In the genomic region with DNA sequence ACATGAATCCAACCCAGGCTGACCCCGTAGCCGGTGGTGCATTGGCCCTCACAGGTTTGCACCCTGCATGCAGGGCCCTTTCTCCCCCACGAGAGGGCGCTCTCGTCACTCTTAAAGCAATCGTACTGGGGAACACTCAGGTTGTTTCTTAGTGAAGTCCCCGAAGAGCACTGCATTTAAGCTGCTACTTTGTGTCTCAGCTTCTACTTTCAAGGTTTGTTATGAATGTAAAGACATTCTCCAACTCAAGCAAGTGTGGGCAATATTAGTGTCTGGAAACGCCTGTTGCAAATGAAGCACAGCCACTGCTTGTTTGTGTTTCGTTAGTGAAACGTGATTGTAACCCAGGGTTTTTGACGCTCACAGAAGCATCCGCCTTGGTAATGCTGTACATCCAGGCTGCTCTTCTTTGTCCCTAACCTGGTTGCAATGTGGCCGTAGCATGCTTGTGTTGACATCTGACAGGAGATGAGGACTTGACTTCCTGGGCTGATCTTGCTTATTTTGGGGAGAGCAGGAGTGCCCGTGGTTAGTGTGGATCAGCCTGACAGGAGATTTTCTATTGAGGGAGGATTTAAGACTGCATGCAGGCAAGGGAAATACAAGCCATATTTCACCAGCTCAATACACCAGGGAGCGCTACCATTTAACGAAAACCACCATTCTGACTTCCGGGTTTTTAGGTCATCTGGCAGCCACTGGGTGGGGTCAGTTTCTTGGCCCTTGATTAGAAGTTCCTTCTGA, we compare ENCODE assay signal across 8 cellular contexts.
DNase-seq lines count a peak whose midpoint lies in the region; ATAC-seq and TF ChIP-seq lines count a peak whose summit lies in the region.

No MANE protein-coding gene starts in this region.

- peak overlapping the region; percentile 63 for H3K4me2 ChIP-seq in SU-DHL-6 (ENCODE audit: low read depth, low read length, poor library complexity, severe bottlenecking)

- H3K4me3 ChIP-seq in SU-DHL-6 (ENCODE audit: insufficient read depth, low read length, poor library complexity, severe bottlenecking) (peak overlapping the region; percentile 36), adrenal gland (peak overlapping the region in 3 of 4 donors; percentile 33 to 51 (median 40)), left ventricle myocardium inferior (peak overlapping the region; percentile 55), uterus (no peak overlapping the region)

- H3K4me1 ChIP-seq in adrenal gland (replicated peaks in 1 of 2) (peaks cover 5 to 8% of the 10 kb centered on the region in 2 donors), left ventricle myocardium inferior (peaks cover 29% of the 10 kb centered on the region), uterus (no peaks in the 10 kb centered on the region)

- H3K27ac ChIP-seq in SU-DHL-6 (ENCODE audit: low read depth, low read length) (no peak overlapping the region), adrenal gland (peak overlapping the region in 1 of 5 donors; percentile 33), left ventricle myocardium inferior (replicated peaks) (peak overlapping the region; percentile 69), uterus (peak overlapping the region in 1 of 2 donors; percentile 60)

- intact Hi-C loops in adrenal gland (cut with DNase I) = loop anchor here in 1 of 2 donors (5.0 kb wide), 1 partner anchor 693 kb away; no protein-coding TSS in a partner anchor
- intact Hi-C loops in left ventricle myocardium inferior (cut with micrococcal nuclease) = loop anchor here (10.0 kb wide), 1 partner anchor 970 kb away; no protein-coding TSS in a partner anchor
- intact Hi-C loops in uterus (cut with DNase I; ENCODE audit: low total_unique reads) = no loop called here

- peak overlapping the region; percentile 97 for H2AFZ ChIP-seq in SU-DHL-6 (ENCODE audit: low read depth, low read length, severe bottlenecking)

- ATAC-seq in HG02678 (IDR thresholded peaks at IDR 0.05; ENCODE audit: unreplicated experiment) = peak; percentile 97

- H3K27me3 ChIP-seq in SU-DHL-6 (ENCODE audit: low read length) (no peaks in the 10 kb centered on the region), adrenal gland (no peaks in the 10 kb centered on the region), left ventricle myocardium inferior (ENCODE audit: low read depth) (peaks cover under 1% of the 10 kb centered on the region), uterus (no peaks in the 10 kb centered on the region)

- TF ChIP-seq CTCF in GM12873 (IDR thresholded peaks at IDR 0.05; ENCODE audit: insufficient read depth, low read depth, low read length, missing control alignments) (peak; percentile 95), SU-DHL-6 (IDR thresholded peaks at IDR 0.05; ENCODE audit: insufficient read depth, low read length, poor library complexity, severe bottlenecking) (peak; percentile 67), adrenal gland (IDR thresholded peaks at IDR 0.05) (peak; percentile 85 to 97 (median 90)), left ventricle myocardium inferior (IDR thresholded peaks at IDR 0.05; ENCODE audit: borderline replicate concordance) (peak; percentile 97), uterus (IDR thresholded peaks at IDR 0.05) (peak; percentile 72 to 90 (median 80))

- no peaks in the 10 kb centered on the region for H3K36me3 ChIP-seq in SU-DHL-6 (ENCODE audit: low read length)
- H3K36me3 ChIP-seq in adrenal gland (replicated peaks in 1 of 2) = no peaks in the 10 kb centered on the region
- no peaks in the 10 kb centered on the region for H3K36me3 ChIP-seq in left ventricle myocardium inferior
- H3K36me3 ChIP-seq in uterus = no peaks in the 10 kb centered on the region

- no peaks in the 10 kb centered on the region for H3K79me2 ChIP-seq in SU-DHL-6 (ENCODE audit: insufficient read depth, low read length)

- DNase-seq in NCI-H1092 treated with DMSO at 0.1 percent for 48 hours (lab: John Stamatoyannopoulos, UW) = peak; percentile 68
- DNase-seq in adrenal gland = peak; percentile 68 to 92 (median 78)
- peak; percentile 62 for DNase-seq in left ventricle myocardium inferior
- peak; percentile 26 for DNase-seq in pulmonary artery endothelial cell (ENCODE audit: low read depth, low spot score)
- peak; percentile 65 to 69 for DNase-seq in uterus

- H3K9me2 ChIP-seq in SU-DHL-6 (replicated peaks; ENCODE audit: insufficient read depth, low read length) = no peaks in the 10 kb centered on the region

- WGBS in adrenal gland, 4 donors = 8 to 15% (median 10%) methylated on average over 15 to 17 of the region's 17 CpGs

- no peaks in the 10 kb centered on the region for H4K20me1 ChIP-seq in SU-DHL-6 (ENCODE audit: low read depth, low read length)

- H3K9me3 ChIP-seq in SU-DHL-6 (ENCODE audit: insufficient read depth, low read length) (no peaks in the 10 kb centered on the region), adrenal gland (replicated peaks in 1 of 3) (no peaks in the 10 kb centered on the region), left ventricle myocardium inferior (replicated peaks) (no peaks in the 10 kb centered on the region), uterus (no peaks in the 10 kb centered on the region)

- H3F3A ChIP-seq in SU-DHL-6 (ENCODE audit: insufficient read depth) = no peaks in the 10 kb centered on the region

- TF ChIP-seq POLR2A in adrenal gland (IDR thresholded peaks at IDR 0.05) (no peak), uterus (IDR thresholded peaks at IDR 0.05) (no peak)

- H3K9ac ChIP-seq in SU-DHL-6 (ENCODE audit: low read length) = peak overlapping the region; percentile 36

Comparison
In these comparisons a context has a peak if more than half of its experiments do, and no peak if none do; other contexts are left out.
1. DNase-seq: peak in every context shown above with its lines; median percentile 78 in adrenal gland; 68 in NCI-H1092 treated with DMSO at 0.1 percent for 48 hours; 67 in uterus; 62 in left ventricle myocardium inferior; 26 in pulmonary artery endothelial cell.
2. H3K4me3 ChIP-seq: peak in SU-DHL-6 (single experiment), adrenal gland (3 of 4) and left ventricle myocardium inferior (single experiment); none in uterus (0 of 2).
3. Peak in every context shown above with its lines, with median percentiles within 50 percentile points of each other: CTCF ChIP-seq.